18 cellular contexts compared by ENCODE assay signal in genomic region chr21:33185852-33186251, GRCh38. TPM values are rescaled to one million over a fixed set of nuclear protein-coding genes. Genes with fewer than 3 reads are reported as not detected.
DNase-seq lines count a peak whose midpoint lies in the region; ATAC-seq, FAIRE-seq and TF ChIP-seq lines count a peak whose summit lies in the region.
"Had no signal": no experiment of that assay in that cellular context is flagged by ENCODE, and none has a peak within 500 bp of the region (broad histone marks: within the 10 kb centered on the region; RNA-seq: fewer than 3 reads in every experiment).

No MANE protein-coding gene starts in this region.

- H3K36me3 ChIP-seq in BLaER1 treated with 17β-estradiol and CSF1 and Interleukin-3, amounts not matched to agents 10 nM and 100 nM: no peaks in the 10 kb centered on the region
- H3K36me3 ChIP-seq in CD8-positive, alpha-beta T cell (ENCODE audit: insufficient read depth, low read length): no peaks in the 10 kb centered on the region
- H3K36me3 ChIP-seq in lower lobe of right lung (no peaks in the 10 kb centered on the region), pancreas (no peaks in the 10 kb centered on the region)
- H3K36me3 ChIP-seq: SJCRH30 had no signal

- H3K27me3 Mint-ChIP-seq in CD8-positive, alpha-beta T cell (ENCODE audit: low read depth): no peaks in the 10 kb centered on the region
- no peaks in the 10 kb centered on the region for H3K27me3 Mint-ChIP-seq in activated CD8-positive, alpha-beta T cell treated with anti-CD3 and anti-CD28 coated beads for 36 hours

- intact Hi-C loops in CD8-positive, alpha-beta T cell (cut with DNase I, micrococcal nuclease): loop anchor here in 1 of 2 experiments (10.0 kb wide), 1 partner anchor 131 kb away; no protein-coding TSS in a partner anchor
- intact Hi-C loops in activated CD8-positive, alpha-beta T cell treated with anti-CD3 and anti-CD28 coated beads for 36 hours (cut with micrococcal nuclease): no loop called here
- intact Hi-C loops in lower lobe of right lung (cut with DNase I): no loop called here
- intact Hi-C loops in pancreas (cut with DNase I): no loop called here

- H3K4me3 ChIP-seq in BLaER1 treated with 17β-estradiol and CSF1 and Interleukin-3, amounts not matched to agents 10 nM and 100 nM: no peak overlapping the region
- H3K4me3 ChIP-seq in CD8-positive, alpha-beta T cell (ENCODE audit: low read depth, low read length): peak overlapping the region; percentile 1
- H3K4me3 ChIP-seq in lower lobe of right lung: no peak overlapping the region
- H3K4me3 ChIP-seq in pancreas: no peak overlapping the region
- H3K4me3 ChIP-seq: SJCRH30 had no signal

- POLR2A ChIA-PET in CD8-positive, alpha-beta T cell (lab: Charles Lee): interaction anchor here (0.6 to 1.5 kb wide), 8 partner anchors 10 to 763 kb away, joined by 3 to 5 read pairs (median 3); no protein-coding TSS in a partner anchor
- POLR2A ChIA-PET in activated CD8-positive, alpha-beta T cell treated with anti-CD3 and anti-CD28 coated beads for 36 hours (lab: Charles Lee): no interaction called here

- no peaks in the 10 kb centered on the region for H3K9me3 Mint-ChIP-seq in CD8-positive, alpha-beta T cell
- H3K9me3 Mint-ChIP-seq in activated CD8-positive, alpha-beta T cell treated with anti-CD3 and anti-CD28 coated beads for 36 hours: peaks cover 2% of the 10 kb centered on the region

- H3K27me3 ChIP-seq in BLaER1 treated with 17β-estradiol and CSF1 and Interleukin-3, amounts not matched to agents 10 nM and 100 nM: peaks cover 0 to 19% (median 14%) of the 10 kb centered on the region in 11 experiments; a peak in 13 of 22 replicates
- H3K27me3 ChIP-seq in CD8-positive, alpha-beta T cell (ENCODE audit: insufficient read depth, low read length): no peaks in the 10 kb centered on the region
- H3K27me3 ChIP-seq in lower lobe of right lung (ENCODE audit: low read depth): no peaks in the 10 kb centered on the region
- no peaks in the 10 kb centered on the region for H3K27me3 ChIP-seq in pancreas

- no peaks in the 10 kb centered on the region for H3K36me3 Mint-ChIP-seq in CD8-positive, alpha-beta T cell
- H3K36me3 Mint-ChIP-seq in activated CD8-positive, alpha-beta T cell treated with anti-CD3 and anti-CD28 coated beads for 36 hours (ENCODE audit: low read depth): no peaks in the 10 kb centered on the region

- H3K27ac Mint-ChIP-seq in CD8-positive, alpha-beta T cell: peak overlapping the region; percentile 85
- H3K27ac Mint-ChIP-seq in activated CD8-positive, alpha-beta T cell treated with anti-CD3 and anti-CD28 coated beads for 36 hours: peak overlapping the region; percentile 83

- peak overlapping the region; percentile 51 for H3K4me3 Mint-ChIP-seq in CD8-positive, alpha-beta T cell
- H3K4me3 Mint-ChIP-seq in activated CD8-positive, alpha-beta T cell treated with anti-CD3 and anti-CD28 coated beads for 36 hours: peak overlapping the region; percentile 7

- WGBS in pancreas, 2 donors: 73 to 80% methylated on average over 6 of the region's 6 CpGs

- H3K4me1 ChIP-seq in BLaER1 treated with 17β-estradiol and CSF1 and Interleukin-3, amounts not matched to agents 10 nM and 100 nM: peaks cover 34 to 46% (median 42%) of the 10 kb centered on the region in 10 experiments
- H3K4me1 ChIP-seq in CD8-positive, alpha-beta T cell (ENCODE audit: insufficient read depth, low read length): peaks cover 22% of the 10 kb centered on the region
- H3K4me1 ChIP-seq in lower lobe of right lung: no peaks in the 10 kb centered on the region
- H3K4me1 ChIP-seq in pancreas: no peaks in the 10 kb centered on the region

- no peak overlapping the region; a peak in 1 of 22 replicates for H3K27ac ChIP-seq in BLaER1 treated with 17β-estradiol and CSF1 and Interleukin-3, amounts not matched to agents 10 nM and 100 nM
- H3K27ac ChIP-seq in CD8-positive, alpha-beta T cell (ENCODE audit: low read depth, low read length): no peak overlapping the region
- H3K27ac ChIP-seq in lower lobe of right lung: peak overlapping the region; percentile 24
- no peak overlapping the region for H3K27ac ChIP-seq in pancreas
- H3K27ac ChIP-seq: SJCRH30 had no signal

- H3K4me2 ChIP-seq in BLaER1 treated with 17β-estradiol and CSF1 and Interleukin-3, amounts not matched to agents 10 nM and 100 nM: peak overlapping the region; percentile 44 to 82 (median 71)

- TF ChIP-seq CTCF in CD8-positive, alpha-beta T cell (IDR thresholded peaks at IDR 0.05): no peak
- no peak for TF ChIP-seq CTCF in activated CD8-positive, alpha-beta T cell treated with anti-CD3 and anti-CD28 coated beads for 36 hours (IDR thresholded peaks at IDR 0.05)
- TF ChIP-seq CTCF in lower lobe of right lung (IDR thresholded peaks at IDR 0.05) (no peak), pancreas (IDR thresholded peaks at IDR 0.05) (no peak)

- H3K4me1 Mint-ChIP-seq in CD8-positive, alpha-beta T cell (ENCODE audit: low read depth): peaks cover 35% of the 10 kb centered on the region
- H3K4me1 Mint-ChIP-seq in activated CD8-positive, alpha-beta T cell treated with anti-CD3 and anti-CD28 coated beads for 36 hours (ENCODE audit: low read depth): peaks cover 19% of the 10 kb centered on the region

- H4K20me1 ChIP-seq in BLaER1 treated with 17β-estradiol and CSF1 and Interleukin-3, amounts not matched to agents 10 nM and 100 nM: no peaks in the 10 kb centered on the region

- H3K9ac ChIP-seq in BLaER1 treated with 17β-estradiol and CSF1 and Interleukin-3, amounts not matched to agents 10 nM and 100 nM: no peak overlapping the region

- H3K9me3 ChIP-seq in BLaER1 treated with 17β-estradiol and CSF1 and Interleukin-3, amounts not matched to agents 10 nM and 100 nM (replicated peaks in 1 of 11): peaks cover 0 to 3% (median 0%) of the 10 kb centered on the region in 11 experiments; a peak in 3 of 22 replicates
- no peaks in the 10 kb centered on the region for H3K9me3 ChIP-seq in CD8-positive, alpha-beta T cell (ENCODE audit: low read length)
- H3K9me3 ChIP-seq in lower lobe of right lung (no peaks in the 10 kb centered on the region), pancreas (no peaks in the 10 kb centered on the region)
- H3K9me3 ChIP-seq: SJCRH30 had no signal

- peak in 4 of 7 experiments; percentile 18 to 55 (median 28) for DNase-seq in CD8-positive, alpha-beta T cell
- DNase-seq in activated CD8-positive, alpha-beta T cell treated with anti-CD3 and anti-CD28 coated beads for 36 hours: peak; percentile 31
- DNase-seq in lower lobe of right lung (no peak), HuH-7.5 (ENCODE audit: low spot score) (no peak), pancreas (no peak), DMS153 (lab: John Stamatoyannopoulos, UW) (no peak)
- DNase-seq: effector CD4-positive, alpha-beta T cell; islet precursor cell; midbrain; NCI-H2081; NCI-H510A; occipital lobe; OCI-M1; SJCRH30; stimulated activated CD4-positive, alpha-beta T cell treated with anti-CD3 and anti-CD28 coated beads, Interleukin-4, amount 100 ng/mL, for 24 hours; stimulated activated CD8-positive, alpha-beta memory T cell treated with anti-CD3 and anti-CD28 coated beads, Interleukin-4, amount 100 ng/mL, for 48 hours; T1000 had no signal

- peak; percentile 88 for ATAC-seq in CD8-positive, alpha-beta T cell
- ATAC-seq in activated CD8-positive, alpha-beta T cell treated with anti-CD3 and anti-CD28 coated beads for 36 hours: peak; percentile 90
- peak in 1 of 2 donors; percentile 39 for ATAC-seq in lower lobe of right lung
- no peak for ATAC-seq in pancreas

- CTCF ChIA-PET in CD8-positive, alpha-beta T cell (lab: Charles Lee): interaction anchor here (0.8 to 3.1 kb wide), 8 partner anchors 12 to 259 kb away, joined by 3 to 21 read pairs (median 4); no protein-coding TSS in a partner anchor
- CTCF ChIA-PET in activated CD8-positive, alpha-beta T cell treated with anti-CD3 and anti-CD28 coated beads for 36 hours (lab: Charles Lee): interaction anchor here (0.7 to 1.9 kb wide), 7 partner anchors 11 to 529 kb away, joined by 3 to 14 read pairs (median 3); no protein-coding TSS in a partner anchor

- no peak for FAIRE-seq in pancreas (lab: Jason Lieb, UNC)

RNA-seq across cellular contexts. Expression of gene IFNAR2, which starts 43.9 kb away (rescaled TPM):
- 10 to 100 TPM; 21.9 to 30.0 TPM for total RNA-seq in CD8-positive, alpha-beta T cell
- 10 to 100 TPM; 34.3 to 38.6 TPM for total RNA-seq in activated CD8-positive, alpha-beta T cell treated with anti-CD3 and anti-CD28 coated beads for 36 hours
- total RNA-seq in lower lobe of right lung (34.5 TPM), pancreas (10 to 100 TPM in 2 of 6 donors, 1 to 10 TPM in 4; 4.0 to 26.8 (median 7.9) TPM)
- polyA plus RNA-seq in pancreas: 1 to 10 TPM; 7.8 to 8.2 TPM

Comparison
In these comparisons a context has a peak if more than half of its experiments do, and no peak if none do; other contexts are left out.
1. ATAC-seq: peak in CD8-positive, alpha-beta T cell (single experiment) and activated CD8-positive, alpha-beta T cell treated with anti-CD3 and anti-CD28 coated beads for 36 hours (single experiment); none in pancreas (0 of 4).
2. DNase-seq: peak in CD8-positive, alpha-beta T cell (4 of 7) and activated CD8-positive, alpha-beta T cell treated with anti-CD3 and anti-CD28 coated beads for 36 hours (single experiment); none in lower lobe of right lung (single experiment), HuH-7.5 (single experiment), pancreas (0 of 6) and DMS153 (single experiment).